In genomic region chr18:69894467-69894866, GRCh38 we compare ENCODE assay signal across 20 cellular contexts.
"Had no signal": no experiment of that assay in that cellular context is flagged by ENCODE, and none has a peak within 500 bp of the region (broad histone marks: within the 10 kb centered on the region; RNA-seq: fewer than 3 reads in every experiment).

No MANE protein-coding gene starts in this region.

- H3K9me3 Mint-ChIP-seq: mesothelial cell of epicardium had no signal

- H3K4me3 Mint-ChIP-seq: brain; mesothelial cell of epicardium; nephron progenitor cell; stimulated activated memory B cell treated with anti-CD40 and anti-IgM and Interleukin-4, amounts not matched to agents 10 μg/mL and 1 μg/mL and 100 μg/mL, for 72 hours had no signal

- H3K27ac Mint-ChIP-seq: brain, mesothelial cell of epicardium, nephron progenitor cell had no signal

- H3K9me3 ChIP-seq: colonic mucosa, lower lobe of right lung, sigmoid colon, thoracic aorta, upper lobe of right lung had no signal

- H3K27me3 Mint-ChIP-seq: brain had no signal

- ATAC-seq: activated naive CD4-positive, alpha-beta T cell treated with anti-CD3 and anti-CD28 coated beads, Interleukin-2, amount 50 U/mL, for 72 hours; lower lobe of right lung; stimulated activated memory B cell treated with anti-CD40 and anti-IgM and Interleukin-4, amounts not matched to agents 10 μg/mL and 1 μg/mL and 100 μg/mL, for 72 hours; upper lobe of right lung had no signal

- H3K4me1 Mint-ChIP-seq: brain, mesothelial cell of epicardium, nephron progenitor cell had no signal

- DNase-seq: activated CD4-positive, alpha-beta T cell treated with anti-CD3 and anti-CD28 coated beads for 48 hours; activated CD4-positive, CD25-positive, alpha-beta regulatory T cell; activated effector memory CD4-positive, alpha-beta T cell treated with anti-CD3 and anti-CD28 coated beads, Interleukin-2, amount 50 U/mL, for 16 hours; anterior cingulate cortex; central memory CD4-positive, alpha-beta T cell; colonic mucosa; erythroblast; hypothalamus; lower lobe of right lung; nephron progenitor cell; nucleus accumbens; sigmoid colon; stimulated activated CD4-positive, alpha-beta T cell treated with anti-CD3 and anti-CD28 coated beads, Interleukin-4, amount 100 ng/mL, for 24 hours; T1000; upper lobe of right lung had no signal

- H3K36me3 Mint-ChIP-seq: brain, mesothelial cell of epicardium had no signal
